28 cellular contexts compared by ENCODE assay signal in the genomic region with DNA sequence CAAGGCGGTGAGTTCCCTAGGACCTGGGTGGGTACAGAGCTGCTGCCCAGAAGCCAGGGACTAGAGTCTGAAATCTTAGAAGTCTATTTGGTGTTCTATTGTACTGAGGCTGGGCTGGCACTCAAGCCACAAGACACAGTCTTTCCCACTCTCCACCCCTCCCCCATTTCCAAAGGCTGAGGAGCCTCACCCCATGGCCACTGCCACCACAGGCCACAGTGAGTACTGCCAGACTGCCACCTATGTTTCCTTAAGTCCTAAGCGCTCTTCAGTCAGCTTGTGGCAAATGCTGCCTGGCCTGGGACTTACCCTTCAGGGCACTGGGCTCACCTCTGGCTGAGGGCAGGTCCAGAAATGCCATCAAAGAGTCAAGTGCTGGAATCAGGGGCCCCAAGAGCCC.
"Had no signal": no experiment of that assay in that cellular context is flagged by ENCODE, and none has a peak within 500 bp of the region (broad histone marks: within the 10 kb centered on the region; RNA-seq: fewer than 3 reads in every experiment).

No MANE protein-coding gene starts in this region.

- DNase-seq: activated B cell treated with CpG ODN at 0.5 μM for 24 hours; activated CD8-positive, alpha-beta memory T cell treated with anti-CD3 and anti-CD28 coated beads, Interleukin-2, amount 10 ng/mL, durations not matched to agents 7 days and 5 days; activated CD8-positive, alpha-beta T cell treated with anti-CD3 and anti-CD28 coated beads, Interleukin-2, amount 10 ng/mL, durations not matched to agents 7 days and 5 days; activated naive CD4-positive, alpha-beta T cell; activated T-cell treated with anti-CD3 and anti-CD28 coated beads for 4 hours; activated T-cell treated with anti-CD3 and anti-CD28 coated beads, Interleukin-2, amount 50 U/mL, for 72 hours; dermis blood vessel endothelial cell; effector CD4-positive, alpha-beta T cell; esophagus squamous epithelium; foreskin melanocyte; heart right ventricle; left lung; mucosa of descending colon; nephron progenitor cell; stimulated activated CD4-positive, alpha-beta T cell treated with anti-CD3 and anti-CD28 coated beads, Interleukin-12 subunit alpha, Interleukin-12 subunit beta, amount 100 ng/mL, for 4 hours; stimulated activated CD4-positive, alpha-beta T cell treated with anti-CD3 and anti-CD28 coated beads, Interleukin-4, amount 100 ng/mL, for 24 hours; stimulated activated naive CD8-positive, alpha-beta T cell treated with anti-CD3 and anti-CD28 coated beads, Interleukin-15, amount 100 ng/mL, for 72 hours; substantia nigra; T-helper 17 cell; upper lobe of left lung had no signal

- H3K36me3 ChIP-seq: esophagus squamous epithelium, heart right ventricle, left lung, neutrophil, upper lobe of left lung, vagina had no signal

- H3K4me1 ChIP-seq: esophagus squamous epithelium, heart right ventricle, left lung, upper lobe of left lung, vagina had no signal

- ATAC-seq: activated CD8-positive, alpha-beta memory T cell treated with anti-CD3 and anti-CD28 coated beads, Interleukin-2, amount 10 ng/mL, durations not matched to agents 7 days and 5 days; activated CD8-positive, alpha-beta T cell treated with anti-CD3 and anti-CD28 coated beads, Interleukin-2, amount 10 ng/mL, durations not matched to agents 7 days and 5 days; activated naive CD4-positive, alpha-beta T cell treated with anti-CD3 and anti-CD28 coated beads, Interleukin-2, amount 50 U/mL, for 72 hours; activated T-cell treated with anti-CD3 and anti-CD28 coated beads, Interleukin-2, amount 50 U/mL, for 72 hours; heart right ventricle; left lung; mucosa of descending colon; sciatic nerve; stimulated activated effector memory CD8-positive, alpha-beta T cell treated with anti-CD3 and anti-CD28 coated beads, Interleukin-12 subunit alpha, Interleukin-12 subunit beta, amount 100 ng/mL, for 72 hours; stimulated activated naive CD8-positive, alpha-beta T cell treated with anti-CD3 and anti-CD28 coated beads, Interleukin-15, amount 100 ng/mL, for 72 hours; T-helper 17 cell had no signal

- H3K27me3 ChIP-seq: esophagus squamous epithelium, left lung, neutrophil, upper lobe of left lung, vagina had no signal

- H3K9me3 ChIP-seq: esophagus squamous epithelium, mucosa of descending colon, neutrophil, upper lobe of left lung, vagina had no signal

- H3K4me3 ChIP-seq: esophagus squamous epithelium, heart right ventricle, left lung, lung, mucosa of descending colon, skin epidermis, upper lobe of left lung, vagina had no signal

- H3K27ac ChIP-seq: epithelial cell of prostate, esophagus squamous epithelium, heart right ventricle, left lung, neutrophil, skin epidermis, upper lobe of left lung, vagina had no signal
